In genomic region chr14:51921026-51921425, GRCh38 we compare ENCODE assay signal across 22 cellular contexts.
DNase-seq lines count a peak whose midpoint lies in the region; ATAC-seq and TF ChIP-seq lines count a peak whose summit lies in the region.
"Had no signal": no experiment of that assay in that cellular context is flagged by ENCODE, and none has a peak within 500 bp of the region (broad histone marks: within the 10 kb centered on the region; RNA-seq: fewer than 3 reads in every experiment).

No MANE protein-coding gene starts in this region.

- no peak overlapping the region for H3K4ac ChIP-seq in mesendoderm (ENCODE audit: low read depth, low read length)

- H3K9me2 ChIP-seq in PC-3 (replicated peaks; ENCODE audit: low read length) = no peaks in the 10 kb centered on the region

- no peak overlapping the region for H4K5ac ChIP-seq in mesendoderm (ENCODE audit: low read length)

- H3K9ac ChIP-seq in PC-3 (ENCODE audit: low read length) (no peak overlapping the region), mesendoderm (ENCODE audit: low read length) (no peak overlapping the region), smooth muscle cell (ENCODE audit: low read depth) (no peak overlapping the region)

- H3K36me3 ChIP-seq in PC-3 (ENCODE audit: low read depth, low read length) (no peaks in the 10 kb centered on the region), mesendoderm (ENCODE audit: control insufficient read depth, insufficient read depth, low read length) (no peaks in the 10 kb centered on the region), smooth muscle cell (ENCODE audit: low read depth) (no peaks in the 10 kb centered on the region)
- H3K36me3 ChIP-seq: SJSA1 had no signal

- no peak overlapping the region for H2BK120ac ChIP-seq in mesendoderm (ENCODE audit: low read depth, low read length)

- H3K79me1 ChIP-seq in mesendoderm (ENCODE audit: low read length) = no peaks in the 10 kb centered on the region

- WGBS in mesendoderm (ENCODE audit: extremely low coverage, insufficient coverage, low lambda C conversion rate) = no CpG with 5 or more reads among the region's 3 CpGs
- WGBS in smooth muscle cell (ENCODE audit: low lambda C conversion rate) = 27% methylated on average over 3 of the region's 3 CpGs

- no TSS peak for BruUV-seq in PC-3 (replicated peaks; lab: Mats Ljungman, UMichigan)

- peak overlapping the region; percentile 24 to 92 for H3K27ac Mint-ChIP-seq in effector memory CD8-positive, alpha-beta T cell

- no peaks in the 10 kb centered on the region for H3F3A ChIP-seq in PC-3 (ENCODE audit: low read length, unreplicated experiment)
- H3F3A ChIP-seq in smooth muscle cell (ENCODE audit: low read depth) = peaks cover 13% of the 10 kb centered on the region

- peaks cover 33 to 65% of the 10 kb centered on the region in 2 donors for H3K4me1 Mint-ChIP-seq in effector memory CD8-positive, alpha-beta T cell (ENCODE audit: low read depth in 2 of 2)

- no peak overlapping the region for H3K4me3 ChIP-seq in PC-3 (ENCODE audit: low read length)
- H3K4me3 ChIP-seq in mesendoderm (ENCODE audit: low read length) = no peak overlapping the region
- no peak overlapping the region for H3K4me3 ChIP-seq in smooth muscle cell
- H3K4me3 ChIP-seq: K562, SJSA1 had no signal

- H3K36me3 Mint-ChIP-seq in effector memory CD8-positive, alpha-beta T cell (ENCODE audit: insufficient read depth) = peaks cover 51% of the 10 kb centered on the region

- no peak overlapping the region for H2BK5ac ChIP-seq in mesendoderm (ENCODE audit: low read length)

- H3K9me3 ChIP-seq in PC-3 (ENCODE audit: low read length) = no peaks in the 10 kb centered on the region
- H3K9me3 ChIP-seq in smooth muscle cell (replicated peaks; ENCODE audit: low read depth) = no peaks in the 10 kb centered on the region
- H3K9me3 ChIP-seq: SJSA1 had no signal

- no peak overlapping the region for H4K8ac ChIP-seq in mesendoderm (ENCODE audit: low read depth, low read length)

- H3K79me2 ChIP-seq in PC-3 (ENCODE audit: low read length) = no peaks in the 10 kb centered on the region
- H3K79me2 ChIP-seq in mesendoderm (ENCODE audit: control insufficient read depth, insufficient read depth, low read length) = no peaks in the 10 kb centered on the region
- H3K79me2 ChIP-seq in smooth muscle cell (ENCODE audit: low read depth) = peaks cover 26% of the 10 kb centered on the region

- TF ChIP-seq CTCF in PC-3 (conservative IDR thresholded peaks at IDR 0.05; ENCODE audit: low read depth, low read length) (no peak), smooth muscle cell (IDR thresholded peaks at IDR 0.05; ENCODE audit: borderline replicate concordance, insufficient read depth, poor library complexity, severe bottlenecking) (no peak)

- no peaks in the 10 kb centered on the region for H3K4me1 ChIP-seq in PC-3 (ENCODE audit: insufficient read depth, low read length)
- no peaks in the 10 kb centered on the region for H3K4me1 ChIP-seq in mesendoderm (ENCODE audit: control insufficient read depth, low read depth, low read length)
- H3K4me1 ChIP-seq in smooth muscle cell (ENCODE audit: low read depth) = peaks cover 21% of the 10 kb centered on the region

- no peak overlapping the region for H3K4me3 Mint-ChIP-seq in effector memory CD8-positive, alpha-beta T cell

- ATAC-seq in PC-3 = peak; percentile 31; the same call in 1 of the 2 replicates
- no peak for ATAC-seq in effector memory CD8-positive, alpha-beta T cell (replicated peaks)
- no peak for ATAC-seq in GM21737 (IDR thresholded peaks at IDR 0.05; ENCODE audit: unreplicated experiment)
- ATAC-seq: HepG2, K562 had no signal

- no peak overlapping the region for H2AFZ ChIP-seq in PC-3 (ENCODE audit: low read length)
- H2AFZ ChIP-seq in smooth muscle cell (ENCODE audit: low read depth) = no peak overlapping the region

- intact Hi-C loops in PC-3 (cut with micrococcal nuclease) = no loop called here

- no peak overlapping the region for H3K23ac ChIP-seq in mesendoderm (ENCODE audit: low read length)

- no peaks in the 10 kb centered on the region for H3K9me3 Mint-ChIP-seq in effector memory CD8-positive, alpha-beta T cell

- H2AK5ac ChIP-seq in mesendoderm (ENCODE audit: low read length) = no peak overlapping the region

- H3K4me2 ChIP-seq in PC-3 (ENCODE audit: low read length) = no peak overlapping the region
- no peak overlapping the region for H3K4me2 ChIP-seq in mesendoderm (ENCODE audit: low read length)
- H3K4me2 ChIP-seq in smooth muscle cell = peak overlapping the region; percentile 9

- no peaks in the 10 kb centered on the region for H3K27me3 ChIP-seq in PC-3 (ENCODE audit: low read length)
- no peaks in the 10 kb centered on the region for H3K27me3 ChIP-seq in mesendoderm (ENCODE audit: insufficient read depth, low read length, poor library complexity)
- no peaks in the 10 kb centered on the region for H3K27me3 ChIP-seq in smooth muscle cell (ENCODE audit: low read depth)
- H3K27me3 ChIP-seq: SJSA1 had no signal

- POLR2A ChIA-PET in PC-3 (lab: Charles Lee; ENCODE audit: unreplicated experiment) = no interaction called here

- H4K20me1 ChIP-seq in PC-3 (ENCODE audit: low read length) (no peaks in the 10 kb centered on the region), smooth muscle cell (ENCODE audit: low read depth) (no peaks in the 10 kb centered on the region)

- CTCF ChIA-PET in PC-3 (lab: Charles Lee) = no interaction called here

- no peak overlapping the region for H2BK15ac ChIP-seq in mesendoderm (replicated peaks; ENCODE audit: low read depth)

- DNase-seq in PC-3 (no peak), mesendoderm (peak; percentile 3), smooth muscle cell (lab: John Stamatoyannopoulos, UW; ENCODE audit: unreplicated experiment) (no peak), NCI-H2029 treated with DMSO at 0.1 percent for 48 hours (lab: John Stamatoyannopoulos, UW) (no peak)
- no peak for DNase-seq in effector memory CD8-positive, alpha-beta T cell
- DNase-seq in stimulated activated CD4-positive, alpha-beta T cell treated with anti-CD3 and anti-CD28 coated beads, Interleukin-4, amount 100 ng/mL, for 24 hours = no peak
- DNase-seq: EL, GF-D8, H7, MM.1S, NCI-H1048, NCI-H1417 treated with DMSO at 0.1 percent for 48 hours, NCI-H187 treated with DMSO at 0.1 percent for 48 hours, NCI-H2227 treated with DMSO at 0.1 percent for 48 hours, NCI-H510A, NCI-H748 treated with DMSO at 0.1 percent for 48 hours had no signal

- H3K27ac ChIP-seq in PC-3 (ENCODE audit: low read length) = no peak overlapping the region
- H3K27ac ChIP-seq in mesendoderm (ENCODE audit: low read depth, low read length) = no peak overlapping the region
- H3K27ac ChIP-seq in smooth muscle cell (ENCODE audit: low read depth) = no peak overlapping the region
- H3K27ac ChIP-seq: C4-2B, HL-60, SJSA1 had no signal

- H3K18ac ChIP-seq in mesendoderm (ENCODE audit: low read length) = no peak overlapping the region

- no peaks in the 10 kb centered on the region for H3K27me3 Mint-ChIP-seq in effector memory CD8-positive, alpha-beta T cell

- no peak overlapping the region for H3K56ac ChIP-seq in mesendoderm (ENCODE audit: low read length)
